In the genomic region with DNA sequence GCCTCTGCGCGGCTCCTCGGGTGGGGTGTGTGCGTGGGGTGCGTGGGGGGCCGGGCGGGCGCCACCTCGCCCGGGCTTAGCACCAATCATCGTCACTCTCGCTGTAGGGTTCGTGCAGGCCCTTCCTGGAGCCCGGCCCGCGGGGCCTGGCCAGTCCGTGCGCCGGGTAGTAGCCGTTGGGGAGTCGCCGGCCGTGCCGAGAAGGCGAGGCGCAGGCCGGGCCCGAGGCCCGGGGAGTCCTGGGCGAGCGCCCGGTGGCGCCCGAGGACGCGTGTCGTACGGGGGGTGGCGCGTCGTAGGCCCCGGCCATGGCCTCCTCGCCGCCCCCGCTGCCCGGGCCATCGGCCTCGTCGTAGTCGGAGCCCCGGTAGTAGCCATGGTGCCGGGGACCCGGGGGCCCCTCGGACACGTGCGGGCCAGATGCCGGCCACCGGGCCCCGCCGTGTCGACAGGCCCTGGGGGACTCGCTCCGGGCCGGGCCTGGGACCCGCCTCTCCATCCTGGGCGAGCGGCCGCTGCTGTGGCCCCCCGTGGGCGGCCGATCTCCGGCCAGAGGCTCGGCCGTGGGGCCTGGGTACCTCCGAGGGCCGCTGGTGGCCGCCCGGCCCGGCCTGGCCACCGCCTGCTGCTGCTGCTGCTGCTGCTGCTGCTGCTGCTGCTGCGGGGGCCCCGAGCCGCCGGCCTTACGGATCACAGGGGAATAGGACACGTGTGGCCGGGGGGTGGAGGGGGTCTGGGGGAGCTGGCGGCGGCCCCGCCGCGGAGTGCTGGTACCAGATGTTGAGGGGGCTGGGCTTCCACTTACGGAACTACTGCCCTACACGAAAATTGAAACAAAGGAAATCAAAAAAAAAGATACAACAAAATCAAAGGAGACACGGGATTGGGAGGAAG, we compare ENCODE assay signal across 8 cellular contexts. TPM values are rescaled to one million over a fixed set of nuclear protein-coding genes. Genes with fewer than 3 reads are reported as not detected.
A peak's percentile ranks its signal among the peaks of the same experiment; 100 is the strongest.
DNase-seq lines count a peak whose midpoint lies in the region; ATAC-seq and TF ChIP-seq lines count a peak whose summit lies in the region.

No MANE protein-coding gene starts in this region.

- WGBS in endodermal cell (ENCODE audit: insufficient coverage in 1 of 2, insufficient read length in 1 of 2), 2 experiments = 92 to 94% methylated on average over 41 to 94 of the region's 95 CpGs

- TF ChIP-seq POLR2A in erythroblast (IDR thresholded peaks at IDR 0.05; ENCODE audit: low read length) = no peak

- H3K27ac Mint-ChIP-seq in endodermal cell = no peak overlapping the region

- no peaks in the 10 kb centered on the region for H3K36me3 Mint-ChIP-seq in endodermal cell (ENCODE audit: low read depth)

- H3K4me3 Mint-ChIP-seq in endodermal cell = no peak overlapping the region

- no peaks in the 10 kb centered on the region for H3K27me3 ChIP-seq in endodermal cell (ENCODE audit: control insufficient read depth, insufficient read depth, low read length, poor library complexity, severe bottlenecking)

- no peaks in the 10 kb centered on the region for H3K4me1 ChIP-seq in endodermal cell (ENCODE audit: control insufficient read depth, insufficient read depth, low read length)

- H3K36me3 ChIP-seq in endodermal cell (ENCODE audit: control insufficient read depth, insufficient read depth, low read length) = no peaks in the 10 kb centered on the region

- TF ChIP-seq CTCF in endodermal cell (conservative IDR thresholded peaks at IDR 0.05) (no peak), omental fat pad (IDR thresholded peaks at IDR 0.05) (no peak)

- H3K9me3 ChIP-seq in endodermal cell (ENCODE audit: control insufficient read depth, low read length) = no peaks in the 10 kb centered on the region

- no peak overlapping the region for H3K4me3 ChIP-seq in endodermal cell (ENCODE audit: low read length)

- DNase-seq in EH (ENCODE audit: low read depth) (peak; percentile 68), NOMO-1 treated with DMSO at 0.1 percent for 48 hours (lab: John Stamatoyannopoulos, UW; ENCODE audit: unreplicated experiment) (peak; percentile 57), endodermal cell (peak; percentile 48), omental fat pad (ENCODE audit: low spot score) (no peak), occipital lobe (lab: John Stamatoyannopoulos, UW) (no peak), NCI-H187 (lab: John Stamatoyannopoulos, UW) (no peak), ureter (ENCODE audit: low spot score) (no peak), erythroblast (lab: John Stamatoyannopoulos, UW) (no peak)

- no peak overlapping the region for H3K9ac ChIP-seq in endodermal cell (ENCODE audit: extremely low read depth, low read length, poor library complexity, severe bottlenecking)

- H3K4me1 Mint-ChIP-seq in endodermal cell = no peaks in the 10 kb centered on the region

- H3K27ac ChIP-seq in endodermal cell (ENCODE audit: low read depth, low read length) = peak overlapping the region; percentile 60

- ATAC-seq in omental fat pad (ENCODE audit: low FRiP score) = peak; percentile 26

- no peaks in the 10 kb centered on the region for H3K9me3 Mint-ChIP-seq in endodermal cell

- no peaks in the 10 kb centered on the region for H3K27me3 Mint-ChIP-seq in endodermal cell (ENCODE audit: insufficient read depth)

RNA-seq across cellular contexts. Expression of a gene that starts 57.3 kb away (rescaled TPM):
- total RNA-seq in endodermal cell (10 to 100 TPM; 55.3 to 66.6 TPM), omental fat pad (100 to 1,000 TPM; 110 to 253 (median 210) TPM), occipital lobe (9.4 TPM), ureter (94.0 TPM)
- 51.9 TPM for polyA plus RNA-seq in endodermal cell (2013, experiment 1 of 2)
- polyA plus RNA-seq in endodermal cell (2013, experiment 2 of 2) = 52.6 TPM

RNA-seq across cellular contexts. Expression of a gene that starts 57.3 kb away (rescaled TPM):
- total RNA-seq in endodermal cell (10 to 100 TPM; 30.8 to 34.8 TPM), omental fat pad (10 to 100 TPM; 41.0 to 97.6 (median 53.9) TPM), occipital lobe (20.3 TPM), ureter (37.3 TPM)
- 44.8 TPM for polyA plus RNA-seq in endodermal cell (2013, experiment 1 of 2)
- polyA plus RNA-seq in endodermal cell (2013, experiment 2 of 2) = 42.4 TPM

Comparison
In these comparisons a context has a peak if more than half of its experiments do, and no peak if none do; other contexts are left out.
1. DNase-seq: peak in EH (single experiment), NOMO-1 treated with DMSO at 0.1 percent for 48 hours (single experiment) and endodermal cell (single experiment); none in omental fat pad (single experiment), occipital lobe (single experiment), NCI-H187 (0 of 2), ureter (single experiment) and erythroblast (0 of 2).